In the genomic region with DNA sequence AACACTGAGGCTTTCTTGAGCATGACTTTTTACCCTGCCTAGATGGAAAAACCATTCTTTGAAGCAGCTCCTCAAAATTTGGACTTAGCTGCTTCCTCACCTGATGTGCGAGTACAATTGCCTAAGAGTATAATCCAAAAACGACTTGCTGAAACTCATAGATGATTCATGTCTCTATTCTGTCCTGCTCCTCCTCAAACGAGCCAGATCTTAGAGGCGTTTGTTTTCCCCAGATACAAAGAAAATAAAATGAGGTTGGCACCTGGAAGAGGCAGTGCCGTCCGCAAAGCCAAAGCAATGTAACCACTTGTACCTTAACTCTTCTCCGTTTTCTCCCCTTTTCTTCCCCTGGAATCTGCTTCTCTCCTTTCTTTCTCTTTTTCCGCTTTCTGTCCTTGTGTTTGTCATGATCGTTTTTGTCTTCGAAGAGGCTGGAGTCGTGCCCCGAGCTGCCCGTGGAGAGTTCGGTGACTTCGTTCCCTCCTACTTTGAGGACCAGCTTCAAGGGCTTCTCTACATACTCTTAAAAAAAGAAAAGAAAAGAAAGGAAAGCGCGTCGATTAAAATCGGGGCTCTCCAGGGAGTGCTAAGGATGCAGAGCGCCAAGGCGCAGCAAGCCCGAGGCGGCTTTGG, we compare ENCODE assay signal across 1 cellular context.
TF ChIP-seq lines count a peak whose summit lies in the region.

No MANE protein-coding gene starts in this region.

TF ChIP-seq in H1, 55 proteins besides CTCF, POLR2A, EP300 and RAD21:
- TF ChIP-seq CHD1 (IDR thresholded peaks at IDR 0.05; ENCODE audit: low read depth, low read length) (no peak), CBX5 (IDR thresholded peaks at IDR 0.05; ENCODE audit: low read depth, low read length) (no peak), RFX5 (IDR thresholded peaks at IDR 0.05; ENCODE audit: borderline replicate concordance, low read depth, low read length) (no peak), TCF12 (IDR thresholded peaks at IDR 0.05; ENCODE audit: low read depth, low read length) (no peak), NANOG (IDR thresholded peaks at IDR 0.05; ENCODE audit: insufficient read depth, low read depth, low read length, poor library complexity, severe bottlenecking) (no peak), SP1 (IDR thresholded peaks at IDR 0.05; ENCODE audit: low read depth, low read length) (no peak)
TF ChIP-seq in H1: peak in this region for 0.
